Comparison of ENCODE assay signal across 12 cellular contexts in the genomic region with DNA sequence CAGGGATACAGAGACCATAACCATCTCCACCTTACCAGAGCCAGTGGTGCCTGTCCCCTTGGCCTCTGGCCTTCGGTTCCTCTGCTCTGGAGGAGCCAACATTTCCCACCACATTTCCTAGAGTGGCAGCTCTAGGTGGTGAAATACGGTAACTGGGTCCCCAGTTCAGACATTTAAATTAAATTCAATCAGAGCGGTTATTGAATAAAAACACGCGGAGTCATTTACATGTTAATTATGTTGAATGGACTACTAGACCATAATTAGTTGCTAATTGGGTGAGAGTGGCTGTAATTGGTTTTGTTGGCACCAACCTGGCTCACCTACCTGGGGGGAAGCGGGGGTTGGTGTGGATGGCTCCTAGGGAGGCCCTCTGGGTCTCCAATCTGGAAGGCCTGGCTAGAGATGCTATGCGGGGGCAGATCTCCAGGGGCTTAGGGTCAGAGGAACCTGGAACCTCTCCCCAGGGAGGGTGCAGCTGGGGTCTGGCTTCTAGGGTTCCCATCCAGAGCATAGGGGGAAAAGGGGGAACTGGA. TPM values are rescaled to one million over a fixed set of nuclear protein-coding genes. Genes with fewer than 3 reads are reported as not detected.
DNase-seq lines count a peak whose midpoint lies in the region; ATAC-seq and TF ChIP-seq lines count a peak whose summit lies in the region.
"Had no signal": no experiment of that assay in that cellular context is flagged by ENCODE, and none has a peak within 500 bp of the region (broad histone marks: within the 10 kb centered on the region; RNA-seq: fewer than 3 reads in every experiment).

No MANE protein-coding gene starts in this region.

- peaks cover 35 to 99% (median 84%) of the 10 kb centered on the region in 12 donors for H3K4me1 ChIP-seq in heart left ventricle
- H3K4me1 ChIP-seq in muscle layer of colon (ENCODE audit: insufficient read depth, low read length), result peaks cover 69% of the 10 kb centered on the region
- H3K4me1 ChIP-seq in transverse colon, result peaks cover 49 to 82% (median 61%) of the 10 kb centered on the region in 4 donors

- in situ Hi-C loops in transverse colon (cut with MboI; ENCODE audit: low pct_ligation_motif_present in 1 of 4, low pct_unique_long_range_greater_than_20kb in 1 of 4, low sequenced_read_pairs in 3 of 4), result no loop called here

- TF ChIP-seq POLR2A in heart left ventricle (IDR thresholded peaks at IDR 0.05) (no peak), transverse colon (IDR thresholded peaks at IDR 0.05) (no peak)

- no peaks in the 10 kb centered on the region for H3K27me3 ChIP-seq in heart left ventricle
- no peaks in the 10 kb centered on the region for H3K27me3 ChIP-seq in muscle layer of colon (ENCODE audit: control insufficient read depth in 1 of 2, insufficient read depth in 2 of 2, low read length in 2 of 2)
- H3K27me3 ChIP-seq in transverse colon, result no peaks in the 10 kb centered on the region

- no peak overlapping the region for H3K4me3 ChIP-seq in heart left ventricle
- H3K4me3 ChIP-seq in coronary artery, result no peak overlapping the region
- no peak overlapping the region for H3K4me3 ChIP-seq in muscle layer of colon (ENCODE audit: low read depth in 1 of 2, low read length in 2 of 2)
- H3K4me3 ChIP-seq in transverse colon, result no peak overlapping the region

- no peak overlapping the region for H3K9ac ChIP-seq in muscle layer of colon (ENCODE audit: low read length)

- intact Hi-C loops in heart left ventricle (cut with DNase I) (no loop called here), cardiac septum (cut with DNase I) (loop anchor here (2.0 kb wide), 1 partner anchor 21 kb away; no protein-coding TSS in a partner anchor), transverse colon (cut with DNase I; ENCODE audit: low total_unique reads) (no loop called here)

- H3K36me3 ChIP-seq in heart left ventricle, result no peaks in the 10 kb centered on the region
- no peaks in the 10 kb centered on the region for H3K36me3 ChIP-seq in muscle layer of colon (ENCODE audit: insufficient read depth, low read length)
- H3K36me3 ChIP-seq in transverse colon, result no peaks in the 10 kb centered on the region

- TF ChIP-seq CTCF in heart left ventricle (IDR thresholded peaks at IDR 0.05) (no peak), coronary artery (IDR thresholded peaks at IDR 0.05) (no peak), transverse colon (IDR thresholded peaks at IDR 0.05) (no peak)

- no peak for DNase-seq in heart left ventricle
- no peak for DNase-seq in cardiac septum (ENCODE audit: low spot score)
- DNase-seq in coronary artery (ENCODE audit: low spot score), result no peak
- DNase-seq in transverse colon, result no peak
- DNase-seq in COLO829 (ENCODE audit: low spot score), result no peak
- DNase-seq in GOT3 (lab: John Stamatoyannopoulos, UW), result no peak
- DNase-seq: natural killer cell, NCI-H2081 had no signal

- ATAC-seq in heart left ventricle (no peak), HG02610 (IDR thresholded peaks at IDR 0.05; ENCODE audit: unreplicated experiment) (no peak)
- ATAC-seq: natural killer cell had no signal

- peak overlapping the region; percentile 43 to 92 (median 83) for H3K27ac ChIP-seq in heart left ventricle
- H3K27ac ChIP-seq in coronary artery, result peak overlapping the region; percentile 82 to 97
- H3K27ac ChIP-seq in muscle layer of colon (ENCODE audit: low read depth, low read length), result peak overlapping the region; percentile 73
- peak overlapping the region; percentile 71 to 82 (median 80) for H3K27ac ChIP-seq in transverse colon

- no peak for TF ChIP-seq EP300 in transverse colon (IDR thresholded peaks at IDR 0.05; ENCODE audit: low read depth)

- H3K9me3 ChIP-seq in heart left ventricle (no peaks in the 10 kb centered on the region), muscle layer of colon (ENCODE audit: low read length) (no peaks in the 10 kb centered on the region), transverse colon (no peaks in the 10 kb centered on the region)

- 84 to 90% (median 85%) methylated on average over 7 of the region's 7 CpGs for WGBS in heart left ventricle, 4 donors
- WGBS in transverse colon (ENCODE audit: low coverage in 1 of 2), 2 donors, result 83% methylated on average over 7 of the region's 7 CpGs; no CpG with 5 or more reads in 1 of the 2 donors

RNA-seq across cellular contexts. Expression of a gene that starts 12.7 kb away (rescaled TPM):
- total RNA-seq in heart left ventricle, result 10 to 100 TPM in 6 of 9 donors, 1 to 10 TPM in 3; 6.1 to 94.1 (median 11.3) TPM
- 10 to 100 TPM in 1 of 2 donors, 1 to 10 TPM in 1; 9.3 to 23.9 TPM for polyA plus RNA-seq in heart left ventricle
- 10.0 TPM for total RNA-seq in cardiac septum
- total RNA-seq in transverse colon, result 10 to 100 TPM in 1 of 4 donors, 1 to 10 TPM in 3; 1.9 to 30.6 (median 3.8) TPM

RNA-seq across cellular contexts. Expression of a gene that starts 23.6 kb away (rescaled TPM):
- total RNA-seq in heart left ventricle (under 1 TPM in 1 of 9 donors, not detected in 8; 0.40 TPM), cardiac septum (not detected), transverse colon (not detected)
- not detected for polyA plus RNA-seq in heart left ventricle
- total RNA-seq: fibroblast of villous mesenchyme, LHCN-M2, natural killer cell had no signal

RNA-seq across cellular contexts. Expression of a gene that starts 37.2 kb away (rescaled TPM):
- total RNA-seq in heart left ventricle, result 10 to 100 TPM in 3 of 9 donors, 1 to 10 TPM in 6; 3.6 to 14.8 (median 8.4) TPM
- polyA plus RNA-seq in heart left ventricle, result 1 to 10 TPM; 1.0 to 8.8 TPM
- total RNA-seq in cardiac septum, result 6.6 TPM
- total RNA-seq in transverse colon, result not detected
- total RNA-seq: fibroblast of villous mesenchyme had no signal
